ENCODE assay signal across 9 cellular contexts in genomic region chr9:38622961-38623360, GRCh38. TPM values are rescaled to one million over a fixed set of nuclear protein-coding genes. Genes with fewer than 3 reads are reported as not detected.
A peak's percentile ranks its signal among the peaks of the same experiment; 100 is the strongest.
DNase-seq lines count a peak whose midpoint lies in the region; ATAC-seq and TF ChIP-seq lines count a peak whose summit lies in the region.
"Had no signal": no experiment of that assay in that cellular context is flagged by ENCODE, and none has a peak within 500 bp of the region (broad histone marks: within the 10 kb centered on the region; RNA-seq: fewer than 3 reads in every experiment).

No MANE protein-coding gene starts in this region.

- H3K9me3 Mint-ChIP-seq in CD14-positive monocyte (peaks cover 0 to 20% (median 11%) of the 10 kb centered on the region in 7 donors), endothelial cell (ENCODE audit: unreplicated experiment) (no peaks in the 10 kb centered on the region)
- H3K9me3 Mint-ChIP-seq in CD4-positive, alpha-beta memory T cell, result peaks cover 0 to 19% (median 2%) of the 10 kb centered on the region in 8 donors

- H3K27me3 Mint-ChIP-seq in CD14-positive monocyte (ENCODE audit: low read depth in 3 of 3), result peaks cover 13 to 37% (median 26%) of the 10 kb centered on the region in 3 donors
- peaks cover 2 to 5% of the 10 kb centered on the region in 2 donors for H3K27me3 Mint-ChIP-seq in CD4-positive, alpha-beta memory T cell
- peaks cover 15% of the 10 kb centered on the region for H3K27me3 Mint-ChIP-seq in endothelial cell (ENCODE audit: unreplicated experiment)

- TF ChIP-seq CTCF in CD14-positive monocyte (IDR thresholded peaks at IDR 0.05) (no peak), Panc1 (IDR thresholded peaks at IDR 0.05) (no peak), endothelial cell (IDR thresholded peaks at IDR 0.05; ENCODE audit: unreplicated experiment) (no peak)

- intact Hi-C loops in CD14-positive monocyte (cut with micrococcal nuclease) (no loop called here), Panc1 (cut with micrococcal nuclease; ENCODE audit: unreplicated experiment) (loop anchor here (5.0 kb wide), 1 partner anchor 49 kb away; no protein-coding TSS in a partner anchor)
- intact Hi-C loops in CD4-positive, alpha-beta memory T cell (cut with micrococcal nuclease), result no loop called here

- no peak for ATAC-seq in Panc1

- H3K4me1 Mint-ChIP-seq in CD14-positive monocyte, result peaks cover 36% of the 10 kb centered on the region
- peaks cover 9 to 20% (median 15%) of the 10 kb centered on the region in 4 donors for H3K4me1 Mint-ChIP-seq in CD4-positive, alpha-beta memory T cell
- H3K4me1 Mint-ChIP-seq in endothelial cell (ENCODE audit: unreplicated experiment), result peaks cover 10% of the 10 kb centered on the region

- H3K4me3 ChIP-seq in CD4-positive, alpha-beta memory T cell (ENCODE audit: low read length in 2 of 2), result no peak overlapping the region
- H3K4me3 ChIP-seq in Panc1 (ENCODE audit: low read depth in 2 of 2, low read length in 2 of 2), result peak overlapping the region in 1 of 2 experiments; percentile 56; a peak in 1 of 4 replicates
- no peak overlapping the region for H3K4me3 ChIP-seq in effector memory CD4-positive, alpha-beta T cell (ENCODE audit: insufficient read depth, low read depth, low read length, poor library complexity, severe bottlenecking)

- POLR2A ChIA-PET in CD4-positive, alpha-beta memory T cell (lab: Charles Lee; ENCODE audit: partially characterized antibody), result no interaction called here
- POLR2A ChIA-PET in Panc1 (lab: Charles Lee), result no interaction called here

- no peaks in the 10 kb centered on the region for H3K9me3 ChIP-seq in CD4-positive, alpha-beta memory T cell (ENCODE audit: control insufficient read depth in 1 of 2, low read length in 2 of 2)
- H3K9me3 ChIP-seq in Panc1 (ENCODE audit: control insufficient read depth, insufficient read depth, low read depth, low read length), result peaks cover 7% of the 10 kb centered on the region; the same call in 1 of the 2 replicates
- H3K9me3 ChIP-seq in effector memory CD4-positive, alpha-beta T cell (ENCODE audit: control insufficient read depth, low read length), result no peaks in the 10 kb centered on the region

- H3K27ac ChIP-seq in CD4-positive, alpha-beta memory T cell (ENCODE audit: low read depth, low read length), result no peak overlapping the region
- H3K27ac ChIP-seq in Panc1 (ENCODE audit: low read length), result 0 out of 2 replicates have a peak overlapping the region, but pooled peaks have one; percentile 44
- H3K27ac ChIP-seq in effector memory CD4-positive, alpha-beta T cell (ENCODE audit: insufficient read depth, low read length, poor library complexity, severe bottlenecking), result no peak overlapping the region

- DNase-seq in CD14-positive monocyte (ENCODE audit: low spot score), result no peak
- no peak for DNase-seq in CD4-positive, alpha-beta memory T cell
- no peak for DNase-seq in Panc1 (ENCODE audit: low read depth, low spot score)
- DNase-seq in endothelial cell (ENCODE audit: low spot score), result no peak
- no peak for DNase-seq in inferior parietal cortex (ENCODE audit: extremely low spot score)
- no peak for DNase-seq in NCI-H1048 (lab: John Stamatoyannopoulos, UW)
- no peak for DNase-seq in effector memory CD4-positive, alpha-beta T cell

- H3K4me3 Mint-ChIP-seq in CD14-positive monocyte (peak overlapping the region; percentile 89 to 93), endothelial cell (ENCODE audit: unreplicated experiment) (peak overlapping the region; percentile 85)
- H3K4me3 Mint-ChIP-seq in CD4-positive, alpha-beta memory T cell, result peak overlapping the region; percentile 75 to 90 (median 88)

- TSS peak; percentile 73 for BruUV-seq in Panc1 (replicated peaks; lab: Mats Ljungman, UMichigan)

- CTCF ChIA-PET in CD4-positive, alpha-beta memory T cell (lab: Charles Lee; ENCODE audit: partially characterized antibody), result interaction anchor here (1.0 kb wide), 1 partner anchor 49 kb away, joined by 3 read pairs; no protein-coding TSS in a partner anchor
- CTCF ChIA-PET in Panc1 (lab: Charles Lee), result no interaction called here

- in situ Hi-C loops in Panc1 (cut with HindIII; ENCODE audit: low pct_unique_long_range_greater_than_20kb, low sequenced_read_pairs), result no loop called here

- peaks cover 3% of the 10 kb centered on the region for H3K27me3 ChIP-seq in CD4-positive, alpha-beta memory T cell (ENCODE audit: insufficient read depth, low read length)
- H3K27me3 ChIP-seq in Panc1 (ENCODE audit: control insufficient read depth, insufficient read depth, low read length), result no peaks in the 10 kb centered on the region
- H3K27me3 ChIP-seq in effector memory CD4-positive, alpha-beta T cell (replicated peaks; ENCODE audit: control insufficient read depth, insufficient read depth, low read length, poor library complexity, severe bottlenecking), result no peaks in the 10 kb centered on the region

- H3K27ac Mint-ChIP-seq in CD14-positive monocyte, result no peak overlapping the region
- H3K27ac Mint-ChIP-seq in CD4-positive, alpha-beta memory T cell, result peak overlapping the region in 3 of 7 donors; percentile 2 to 63 (median 38)
- H3K27ac Mint-ChIP-seq in endothelial cell (ENCODE audit: unreplicated experiment), result no peak overlapping the region

- H3K4me1 ChIP-seq in CD4-positive, alpha-beta memory T cell (ENCODE audit: insufficient read depth, low read length), result peaks cover 13% of the 10 kb centered on the region
- no peaks in the 10 kb centered on the region; the same call in 1 of the 2 replicates for H3K4me1 ChIP-seq in Panc1 (ENCODE audit: control insufficient read depth, insufficient read depth, low read length)
- peaks cover 10% of the 10 kb centered on the region for H3K4me1 ChIP-seq in effector memory CD4-positive, alpha-beta T cell (ENCODE audit: control insufficient read depth, insufficient read depth, low read length, poor library complexity, severe bottlenecking)

- no peaks in the 10 kb centered on the region for H3K36me3 Mint-ChIP-seq in CD14-positive monocyte
- peaks cover 0 to 4% of the 10 kb centered on the region in 2 donors for H3K36me3 Mint-ChIP-seq in CD4-positive, alpha-beta memory T cell
- peaks cover 5% of the 10 kb centered on the region for H3K36me3 Mint-ChIP-seq in endothelial cell (ENCODE audit: low read depth, unreplicated experiment)

- H3K36me3 ChIP-seq in CD4-positive, alpha-beta memory T cell (ENCODE audit: insufficient read depth, low read length), result no peaks in the 10 kb centered on the region
- no peaks in the 10 kb centered on the region for H3K36me3 ChIP-seq in Panc1 (ENCODE audit: control insufficient read depth, insufficient read depth, low read length)
- H3K36me3 ChIP-seq in effector memory CD4-positive, alpha-beta T cell (ENCODE audit: control insufficient read depth, insufficient read depth, low read length), result no peaks in the 10 kb centered on the region

RNA-seq across cellular contexts. Expression of gene ANKRD18A, which starts 2.6 kb away (rescaled TPM):
- under 1 TPM in 1 of 2 donors, not detected in 1; 0.10 TPM for polyA plus RNA-seq in CD14-positive monocyte
- total RNA-seq in CD4-positive, alpha-beta memory T cell, result 10 to 100 TPM in 1 of 2 experiments, 1 to 10 TPM in 1; 9.7 to 14.3 TPM
- polyA plus RNA-seq in CD4-positive, alpha-beta memory T cell, result 1 to 10 TPM in 1 of 2 donors, under 1 TPM in 1; 0.15 to 2.2 TPM
- total RNA-seq in Panc1 (2021; ENCODE audit: unreplicated experiment), result 9.6 TPM
- polyA plus RNA-seq in Panc1 (2012; ENCODE audit: insufficient read length), result 6.7 TPM
- total RNA-seq in endothelial cell (ENCODE audit: unreplicated experiment), result 0.10 TPM
- total RNA-seq: dermis microvascular lymphatic vessel endothelial cell, lung microvascular endothelial cell had no signal
